ENCODE assay signal across 1 cellular context in the genomic region with DNA sequence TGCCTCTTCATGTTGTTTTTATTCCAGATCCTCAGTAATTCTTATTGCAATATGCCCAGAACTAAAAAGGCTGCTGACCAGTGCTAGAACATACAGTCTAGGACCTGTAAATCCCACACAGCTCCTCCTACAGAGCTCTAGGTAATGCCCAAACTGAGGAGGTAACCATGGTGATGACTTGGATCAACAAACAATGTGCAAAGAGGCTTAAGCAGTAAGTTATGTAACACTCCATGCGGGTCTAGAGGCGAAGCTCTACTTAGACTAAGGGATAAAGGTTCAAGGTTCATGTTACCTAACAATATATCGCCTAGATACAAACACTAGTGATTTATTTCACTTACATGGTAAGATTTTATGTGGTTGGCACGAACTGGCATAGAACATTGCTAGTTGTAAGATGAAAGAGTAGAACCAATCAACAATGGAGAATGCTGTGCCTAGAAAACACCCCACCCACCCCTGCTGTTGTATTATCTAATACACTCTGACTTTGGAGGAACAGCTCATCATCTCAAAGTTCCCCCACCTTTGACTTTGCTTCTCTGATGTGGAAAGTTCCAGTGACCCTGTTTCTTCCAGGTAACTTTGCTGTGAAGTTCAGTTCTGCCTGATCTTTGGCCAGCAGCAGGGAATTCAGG.
TF ChIP-seq lines count a peak whose summit lies in the region.

No MANE protein-coding gene starts in this region.

TF ChIP-seq in HEK293, 187 proteins besides CTCF, POLR2A, EP300 and RAD21 (continued from another document):
- TF ChIP-seq, protein P1, sequence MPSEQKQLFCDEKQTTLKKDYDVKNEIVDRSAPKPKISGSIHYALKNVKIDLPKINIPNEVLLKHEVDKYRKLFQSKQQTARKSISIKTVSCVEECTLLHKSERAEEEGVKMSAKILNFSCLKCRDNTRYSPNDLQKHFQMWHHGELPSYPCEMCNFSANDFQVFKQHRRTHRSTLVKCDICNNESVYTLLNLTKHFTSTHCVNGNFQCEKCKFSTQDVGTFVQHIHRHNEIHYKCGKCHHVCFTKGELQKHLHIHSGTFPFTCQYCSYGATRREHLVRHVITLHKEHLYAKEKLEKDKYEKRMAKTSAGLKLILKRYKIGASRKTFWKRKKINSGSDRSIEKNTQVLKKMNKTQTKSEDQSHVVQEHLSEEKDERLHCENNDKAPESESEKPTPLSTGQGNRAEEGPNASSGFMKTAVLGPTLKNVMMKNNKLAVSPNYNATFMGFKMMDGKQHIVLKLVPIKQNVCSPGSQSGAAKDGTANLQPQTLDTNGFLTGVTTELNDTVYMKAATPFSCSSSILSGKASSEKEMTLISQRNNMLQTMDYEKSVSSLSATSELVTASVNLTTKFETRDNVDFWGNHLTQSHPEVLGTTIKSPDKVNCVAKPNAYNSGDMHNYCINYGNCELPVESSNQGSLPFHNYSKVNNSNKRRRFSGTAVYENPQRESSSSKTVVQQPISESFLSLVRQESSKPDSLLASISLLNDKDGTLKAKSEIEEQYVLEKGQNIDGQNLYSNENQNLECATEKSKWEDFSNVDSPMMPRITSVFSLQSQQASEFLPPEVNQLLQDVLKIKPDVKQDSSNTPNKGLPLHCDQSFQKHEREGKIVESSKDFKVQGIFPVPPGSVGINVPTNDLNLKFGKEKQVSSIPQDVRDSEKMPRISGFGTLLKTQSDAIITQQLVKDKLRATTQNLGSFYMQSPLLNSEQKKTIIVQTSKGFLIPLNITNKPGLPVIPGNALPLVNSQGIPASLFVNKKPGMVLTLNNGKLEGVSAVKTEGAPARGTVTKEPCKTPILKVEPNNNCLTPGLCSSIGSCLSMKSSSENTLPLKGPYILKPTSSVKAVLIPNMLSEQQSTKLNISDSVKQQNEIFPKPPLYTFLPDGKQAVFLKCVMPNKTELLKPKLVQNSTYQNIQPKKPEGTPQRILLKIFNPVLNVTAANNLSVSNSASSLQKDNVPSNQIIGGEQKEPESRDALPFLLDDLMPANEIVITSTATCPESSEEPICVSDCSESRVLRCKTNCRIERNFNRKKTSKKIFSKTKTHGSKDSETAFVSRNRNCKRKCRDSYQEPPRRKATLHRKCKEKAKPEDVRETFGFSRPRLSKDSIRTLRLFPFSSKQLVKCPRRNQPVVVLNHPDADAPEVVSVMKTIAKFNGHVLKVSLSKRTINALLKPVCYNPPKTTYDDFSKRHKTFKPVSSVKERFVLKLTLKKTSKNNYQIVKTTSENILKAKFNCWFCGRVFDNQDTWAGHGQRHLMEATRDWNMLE (tag by site-specific recombination; conservative IDR thresholded peaks at IDR 0.05; ENCODE audit: low read depth), result no peak
- TF ChIP-seq ZNF560 (tag by site-specific recombination; IDR thresholded peaks at IDR 0.05; ENCODE audit: borderline replicate concordance) (no peak), MZF1 (tag by site-specific recombination; IDR thresholded peaks at IDR 0.05; ENCODE audit: borderline replicate concordance) (no peak), ZNF621 (tag by site-specific recombination; IDR thresholded peaks at IDR 0.05) (no peak), TRIM28 (IDR thresholded peaks at IDR 0.05; ENCODE audit: borderline replicate concordance, low read length) (peak; percentile 36; the same call in 1 of the 2 replicates), ZNF366 (tag by site-specific recombination; conservative IDR thresholded peaks at IDR 0.05) (no peak), FEZF1 (tag by site-specific recombination; IDR thresholded peaks at IDR 0.05) (no peak)
- TF ChIP-seq, protein P2, sequence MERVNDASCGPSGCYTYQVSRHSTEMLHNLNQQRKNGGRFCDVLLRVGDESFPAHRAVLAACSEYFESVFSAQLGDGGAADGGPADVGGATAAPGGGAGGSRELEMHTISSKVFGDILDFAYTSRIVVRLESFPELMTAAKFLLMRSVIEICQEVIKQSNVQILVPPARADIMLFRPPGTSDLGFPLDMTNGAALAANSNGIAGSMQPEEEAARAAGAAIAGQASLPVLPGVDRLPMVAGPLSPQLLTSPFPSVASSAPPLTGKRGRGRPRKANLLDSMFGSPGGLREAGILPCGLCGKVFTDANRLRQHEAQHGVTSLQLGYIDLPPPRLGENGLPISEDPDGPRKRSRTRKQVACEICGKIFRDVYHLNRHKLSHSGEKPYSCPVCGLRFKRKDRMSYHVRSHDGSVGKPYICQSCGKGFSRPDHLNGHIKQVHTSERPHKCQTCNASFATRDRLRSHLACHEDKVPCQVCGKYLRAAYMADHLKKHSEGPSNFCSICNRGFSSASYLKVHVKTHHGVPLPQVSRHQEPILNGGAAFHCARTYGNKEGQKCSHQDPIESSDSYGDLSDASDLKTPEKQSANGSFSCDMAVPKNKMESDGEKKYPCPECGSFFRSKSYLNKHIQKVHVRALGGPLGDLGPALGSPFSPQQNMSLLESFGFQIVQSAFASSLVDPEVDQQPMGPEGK (tag by site-specific recombination; IDR thresholded peaks at IDR 0.05), result no peak
